8 cellular contexts compared by ENCODE assay signal in genomic region chr7:2567663-2568238, GRCh38. TPM values are rescaled to one million over a fixed set of nuclear protein-coding genes. Genes with fewer than 3 reads are reported as not detected.
DNase-seq lines count a peak whose midpoint lies in the region; ATAC-seq and TF ChIP-seq lines count a peak whose summit lies in the region.

No MANE protein-coding gene starts in this region.

- POLR2A ChIA-PET in CD8-positive, alpha-beta T cell (lab: Charles Lee): interaction anchor here (0.7 to 1.3 kb wide), 2 partner anchors 38 to 92 kb away, joined by 3 read pairs; partner anchors contain the start of gene GRIFIN

- H3K9me3 Mint-ChIP-seq in CD8-positive, alpha-beta T cell: no peaks in the 10 kb centered on the region
- no peaks in the 10 kb centered on the region for H3K9me3 Mint-ChIP-seq in stimulated activated effector memory CD8-positive, alpha-beta T cell treated with anti-CD3 and anti-CD28 coated beads, Interleukin-12 subunit alpha, Interleukin-12 subunit beta, amount 100 ng/mL, for 72 hours

- no peak for TF ChIP-seq EP300 in esophagus muscularis mucosa (IDR thresholded peaks at IDR 0.05)

- TF ChIP-seq POLR2A in esophagus muscularis mucosa (IDR thresholded peaks at IDR 0.05; ENCODE audit: low read depth): no peak

- no peak overlapping the region for H3K4me3 Mint-ChIP-seq in CD8-positive, alpha-beta T cell
- no peak overlapping the region for H3K4me3 Mint-ChIP-seq in stimulated activated effector memory CD8-positive, alpha-beta T cell treated with anti-CD3 and anti-CD28 coated beads, Interleukin-12 subunit alpha, Interleukin-12 subunit beta, amount 100 ng/mL, for 72 hours

- H3K27me3 ChIP-seq in esophagus muscularis mucosa: no peaks in the 10 kb centered on the region
- no peaks in the 10 kb centered on the region for H3K27me3 ChIP-seq in CD8-positive, alpha-beta T cell (ENCODE audit: insufficient read depth, low read length)

- H3K27ac Mint-ChIP-seq in CD8-positive, alpha-beta T cell: no peak overlapping the region
- no peak overlapping the region for H3K27ac Mint-ChIP-seq in stimulated activated effector memory CD8-positive, alpha-beta T cell treated with anti-CD3 and anti-CD28 coated beads, Interleukin-12 subunit alpha, Interleukin-12 subunit beta, amount 100 ng/mL, for 72 hours

- H3K36me3 Mint-ChIP-seq in CD8-positive, alpha-beta T cell: peaks cover 11% of the 10 kb centered on the region
- H3K36me3 Mint-ChIP-seq in stimulated activated effector memory CD8-positive, alpha-beta T cell treated with anti-CD3 and anti-CD28 coated beads, Interleukin-12 subunit alpha, Interleukin-12 subunit beta, amount 100 ng/mL, for 72 hours: peaks cover under 1% of the 10 kb centered on the region

- TF ChIP-seq CTCF in esophagus muscularis mucosa (IDR thresholded peaks at IDR 0.05): peak; percentile 33 to 50 (median 34)
- TF ChIP-seq CTCF in CD8-positive, alpha-beta T cell (IDR thresholded peaks at IDR 0.05): no peak

- peaks cover 2% of the 10 kb centered on the region for H3K4me1 Mint-ChIP-seq in CD8-positive, alpha-beta T cell (ENCODE audit: low read depth)
- peaks cover 10% of the 10 kb centered on the region for H3K4me1 Mint-ChIP-seq in stimulated activated effector memory CD8-positive, alpha-beta T cell treated with anti-CD3 and anti-CD28 coated beads, Interleukin-12 subunit alpha, Interleukin-12 subunit beta, amount 100 ng/mL, for 72 hours

- H3K4me3 ChIP-seq in esophagus muscularis mucosa: peak overlapping the region in 1 of 4 donors; percentile 20
- no peak overlapping the region for H3K4me3 ChIP-seq in CD8-positive, alpha-beta T cell (ENCODE audit: low read depth, low read length)

- peaks cover 0 to 21% (median 12%) of the 10 kb centered on the region in 4 donors for H3K36me3 ChIP-seq in esophagus muscularis mucosa
- H3K36me3 ChIP-seq in CD8-positive, alpha-beta T cell (ENCODE audit: insufficient read depth, low read length): no peaks in the 10 kb centered on the region

- peaks cover 0 to 18% (median 11%) of the 10 kb centered on the region in 4 donors for H3K4me1 ChIP-seq in esophagus muscularis mucosa
- H3K4me1 ChIP-seq in CD8-positive, alpha-beta T cell (ENCODE audit: insufficient read depth, low read length): no peaks in the 10 kb centered on the region

- ATAC-seq in CD8-positive, alpha-beta T cell: no peak
- ATAC-seq in stimulated activated effector memory CD8-positive, alpha-beta T cell treated with anti-CD3 and anti-CD28 coated beads, Interleukin-12 subunit alpha, Interleukin-12 subunit beta, amount 100 ng/mL, for 72 hours: no peak

- intact Hi-C loops in esophagus muscularis mucosa (cut with DNase I): loop anchor here (5.0 to 10.0 kb wide), 2 partner anchors 115 to 123 kb away; no protein-coding TSS in a partner anchor
- intact Hi-C loops in CD8-positive, alpha-beta T cell (cut with DNase I, micrococcal nuclease): loop anchor here (1.0 to 2.0 kb wide), 3 partner anchors 90 to 117 kb away; no protein-coding TSS in a partner anchor

- 39% methylated on average over 12 of the region's 16 CpGs for WGBS in esophagus muscularis mucosa

- no peak overlapping the region for H3K27ac ChIP-seq in esophagus muscularis mucosa (replicated peaks in 1 of 4)
- H3K27ac ChIP-seq in CD8-positive, alpha-beta T cell (ENCODE audit: low read depth, low read length): no peak overlapping the region

- no peaks in the 10 kb centered on the region for H3K27me3 Mint-ChIP-seq in CD8-positive, alpha-beta T cell (ENCODE audit: low read depth)

- H3K9me3 ChIP-seq in esophagus muscularis mucosa: no peaks in the 10 kb centered on the region
- no peaks in the 10 kb centered on the region for H3K9me3 ChIP-seq in CD8-positive, alpha-beta T cell (ENCODE audit: low read length)

- CTCF ChIA-PET in CD8-positive, alpha-beta T cell (lab: Charles Lee): interaction anchor here (0.7 to 2.3 kb wide), 9 partner anchors 11 to 137 kb away, joined by 3 to 12 read pairs (median 3); no protein-coding TSS in a partner anchor

- DNase-seq in DMS153 treated with DMSO at 0.1 percent for 48 hours (lab: John Stamatoyannopoulos, UW; ENCODE audit: unreplicated experiment) (peak; percentile 74), NCI-H82 treated with DMSO at 0.1 percent for 48 hours (lab: John Stamatoyannopoulos, UW; ENCODE audit: unreplicated experiment) (peak; percentile 18), esophagus muscularis mucosa (ENCODE audit: extremely low spot score) (no peak), nucleus accumbens (lab: John Stamatoyannopoulos, UW) (peak in 44 of 56 donors; percentile 10 to 77 (median 34)), NCI-H1436 treated with DMSO at 0.1 percent for 48 hours (lab: John Stamatoyannopoulos, UW) (no peak)
- no peak for DNase-seq in stimulated activated CD4-positive, alpha-beta T cell treated with anti-CD3 and anti-CD28 coated beads, Interleukin-1b, Interleukin-23, amount 100 ng/mL, for 48 hours
- DNase-seq in CD8-positive, alpha-beta T cell: no peak
- DNase-seq in stimulated activated effector memory CD8-positive, alpha-beta T cell treated with anti-CD3 and anti-CD28 coated beads, Interleukin-12 subunit alpha, Interleukin-12 subunit beta, amount 100 ng/mL, for 72 hours (ENCODE audit: low spot score in 2 of 2): no peak

RNA-seq across cellular contexts. Expression of gene IQCE, which starts 9.0 kb away (rescaled TPM):
- 10 to 100 TPM; 13.0 to 22.4 (median 18.0) TPM for total RNA-seq in esophagus muscularis mucosa
- 1 to 10 TPM; 3.3 to 4.8 TPM for total RNA-seq in CD8-positive, alpha-beta T cell

RNA-seq across cellular contexts. Expression of gene BRAT1, which starts 12.4 kb away (rescaled TPM):
- total RNA-seq in esophagus muscularis mucosa: 10 to 100 TPM; 22.0 to 43.8 (median 32.7) TPM
- 10 to 100 TPM; 18.9 to 20.6 TPM for total RNA-seq in CD8-positive, alpha-beta T cell

RNA-seq across cellular contexts. Expression of gene LFNG, which starts 48.2 kb away (rescaled TPM):
- 10 to 100 TPM in 1 of 4 donors, 1 to 10 TPM in 3; 6.1 to 10.7 (median 8.3) TPM for total RNA-seq in esophagus muscularis mucosa
- total RNA-seq in CD8-positive, alpha-beta T cell: 100 to 1,000 TPM; 137 to 140 TPM

Comparison
In these comparisons a context has a peak if more than half of its experiments do, and no peak if none do; other contexts are left out.
1. DNase-seq: peak in DMS153 treated with DMSO at 0.1 percent for 48 hours (single experiment), NCI-H82 treated with DMSO at 0.1 percent for 48 hours (single experiment) and nucleus accumbens (44 of 56); none in esophagus muscularis mucosa (single experiment), stimulated activated CD4-positive, alpha-beta T cell treated with anti-CD3 and anti-CD28 coated beads, Interleukin-1b, Interleukin-23, amount 100 ng/mL, for 48 hours (single experiment), CD8-positive, alpha-beta T cell (0 of 7), stimulated activated effector memory CD8-positive, alpha-beta T cell treated with anti-CD3 and anti-CD28 coated beads, Interleukin-12 subunit alpha, Interleukin-12 subunit beta, amount 100 ng/mL, for 72 hours (0 of 2) and NCI-H1436 treated with DMSO at 0.1 percent for 48 hours (single experiment).
2. RNA of gene LFNG, which starts 48.2 kb away (total RNA-seq): 137 to 140 TPM in CD8-positive, alpha-beta T cell; 6.1 to 10.7 TPM in esophagus muscularis mucosa; every median in the first group is over 10 times any median in the second.